Comparison of ENCODE assay signal across 1 cellular context in genomic region chr15:70722266-70723123, GRCh38.
TF ChIP-seq lines count a peak whose summit lies in the region.

No MANE protein-coding gene starts in this region.

TF ChIP-seq in HCT116, 20 proteins besides CTCF, POLR2A, EP300 and RAD21 (continued from another document):
- no peak for TF ChIP-seq ATF3 (IDR thresholded peaks at IDR 0.05)
- TF ChIP-seq ELF1 (IDR thresholded peaks at IDR 0.05; ENCODE audit: borderline replicate concordance, low read depth): no peak
- no peak for TF ChIP-seq TCF7L2 (IDR thresholded peaks at IDR 0.05; ENCODE audit: borderline replicate concordance, extremely low read depth, insufficient read depth, insufficient read length)
- no peak for TF ChIP-seq YY1 (IDR thresholded peaks at IDR 0.05; ENCODE audit: extremely low read depth, insufficient replicate concordance, low read depth, low read length)
- TF ChIP-seq EZH2 (IDR thresholded peaks at IDR 0.05): no peak
- TF ChIP-seq SP1 (IDR thresholded peaks at IDR 0.05; ENCODE audit: low read depth): no peak
- no peak for TF ChIP-seq REST (IDR thresholded peaks at IDR 0.05; ENCODE audit: low read depth)
- TF ChIP-seq ZNF274 (IDR thresholded peaks at IDR 0.05; ENCODE audit: low read depth, low read length): no peak
- no peak for TF ChIP-seq SIN3A (IDR thresholded peaks at IDR 0.05; ENCODE audit: low read depth)
- TF ChIP-seq ZFX (IDR thresholded peaks at IDR 0.05): no peak
- TF ChIP-seq CBX3 (IDR thresholded peaks at IDR 0.05; ENCODE audit: low read depth): no peak
